Comparison of ENCODE assay signal across 26 cellular contexts in the genomic region with DNA sequence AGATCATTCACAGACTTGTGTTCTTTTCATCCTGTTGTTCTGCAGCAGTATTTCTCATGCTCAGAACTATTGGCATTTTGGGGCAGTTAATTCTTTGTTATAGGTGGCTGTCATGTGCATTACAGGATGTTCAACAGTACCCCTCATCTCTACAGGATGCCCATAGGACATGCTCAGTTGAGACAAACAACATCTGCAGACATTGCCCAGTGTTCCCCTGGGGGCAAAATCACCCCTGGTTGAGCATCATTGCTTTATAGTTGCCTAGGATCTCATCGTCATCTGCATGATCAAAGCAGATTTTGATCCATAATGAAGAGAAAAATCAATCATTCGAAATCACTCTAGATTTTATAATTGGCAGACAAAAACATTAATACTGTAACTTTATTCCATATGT.
"Had no signal": no experiment of that assay in that cellular context is flagged by ENCODE, and none has a peak within 500 bp of the region (broad histone marks: within the 10 kb centered on the region; RNA-seq: fewer than 3 reads in every experiment).

No MANE protein-coding gene starts in this region.

- ATAC-seq: activated T-cell treated with anti-CD3 and anti-CD28 coated beads, Interleukin-2, amount 50 U/mL, for 4 hours; activated T-helper 17 cell treated with anti-CD3 and anti-CD28 coated beads, Interleukin-2, amount 50 U/mL, for 72 hours; WTC11 had no signal

- H3K27ac Mint-ChIP-seq: activated CD4-positive, alpha-beta memory T cell treated with anti-CD3 and anti-CD28 coated beads for 36 hours; activated CD4-positive, alpha-beta T cell treated with anti-CD3 and anti-CD28 coated beads, Interleukin-2, amount 10 ng/mL, durations not matched to agents 7 days and 5 days; activated naive CD4-positive, alpha-beta T cell treated with anti-CD3 and anti-CD28 coated beads for 36 hours; activated naive CD8-positive, alpha-beta T cell; activated T-helper 17 cell treated with anti-CD3 and anti-CD28 coated beads, Interleukin-2, amount 50 U/mL, for 72 hours; T-helper 1 cell treated with Interleukin-12 subunit alpha and Interleukin-12 subunit beta and Interleukin-4 antibody, amounts not matched to agents 30 μg/mL and 1 μg/mL, for 36 hours; WTC11 had no signal

- H3K9me3 ChIP-seq: colonic mucosa, Peyer's patch had no signal

- H3K4me1 ChIP-seq: colonic mucosa, Peyer's patch had no signal

- H3K27me3 ChIP-seq: brain microvascular endothelial cell, cardiac muscle cell, colonic mucosa, Peyer's patch had no signal

- H3K27ac ChIP-seq: brain microvascular endothelial cell, cardiac muscle cell, colonic mucosa, Peyer's patch had no signal

- DNase-seq: activated CD4-positive, alpha-beta memory T cell treated with anti-CD3 and anti-CD28 coated beads for 36 hours; activated CD4-positive, alpha-beta T cell treated with anti-CD3 and anti-CD28 coated beads for 1 hour; activated CD4-positive, alpha-beta T cell treated with anti-CD3 and anti-CD28 coated beads, Interleukin-2, amount 10 ng/mL, durations not matched to agents 7 days and 5 days; activated CD8-positive, alpha-beta memory T cell treated with anti-CD3 and anti-CD28 coated beads for 24 hours; activated gamma-delta T cell; activated naive CD4-positive, alpha-beta T cell treated with anti-CD3 and anti-CD28 coated beads for 36 hours; activated T-cell treated with anti-CD3 and anti-CD28 coated beads, Interleukin-2, amount 50 U/mL, for 4 hours; amygdala; brain microvascular endothelial cell; colonic mucosa; Kasumi-1; NCI-H1048; NCI-H146; NCI-H187 treated with DMSO at 0.1 percent for 48 hours; NCI-H2107; NCI-H2171 treated with DMSO at 0.1 percent for 48 hours; NCI-H226; NCI-H526; OCI-M1; Peyer's patch; SHP77 treated with DMSO at 0.1 percent for 48 hours had no signal

- H3K4me3 ChIP-seq: cardiac muscle cell, colonic mucosa, Peyer's patch had no signal

- H3K27me3 Mint-ChIP-seq: activated CD4-positive, alpha-beta memory T cell treated with anti-CD3 and anti-CD28 coated beads for 36 hours; activated CD4-positive, alpha-beta T cell treated with anti-CD3 and anti-CD28 coated beads, Interleukin-2, amount 10 ng/mL, durations not matched to agents 7 days and 5 days; activated naive CD8-positive, alpha-beta T cell; activated T-helper 17 cell treated with anti-CD3 and anti-CD28 coated beads, Interleukin-2, amount 50 U/mL, for 72 hours had no signal

- H3K4me3 Mint-ChIP-seq: activated CD4-positive, alpha-beta memory T cell treated with anti-CD3 and anti-CD28 coated beads for 36 hours; activated CD4-positive, alpha-beta T cell treated with anti-CD3 and anti-CD28 coated beads, Interleukin-2, amount 10 ng/mL, durations not matched to agents 7 days and 5 days; activated naive CD4-positive, alpha-beta T cell treated with anti-CD3 and anti-CD28 coated beads for 36 hours; activated naive CD8-positive, alpha-beta T cell; activated T-cell treated with anti-CD3 and anti-CD28 coated beads, Interleukin-2, amount 50 U/mL, for 4 hours; activated T-helper 17 cell treated with anti-CD3 and anti-CD28 coated beads, Interleukin-2, amount 50 U/mL, for 72 hours; T-helper 1 cell treated with Interleukin-12 subunit alpha and Interleukin-12 subunit beta and Interleukin-4 antibody, amounts not matched to agents 30 μg/mL and 1 μg/mL, for 36 hours; WTC11 had no signal

- H3K36me3 ChIP-seq: brain microvascular endothelial cell, cardiac muscle cell, colonic mucosa, Peyer's patch had no signal

- H3K36me3 Mint-ChIP-seq: WTC11 had no signal

- H3K9me3 Mint-ChIP-seq: activated CD4-positive, alpha-beta memory T cell treated with anti-CD3 and anti-CD28 coated beads for 36 hours; activated T-cell treated with anti-CD3 and anti-CD28 coated beads, Interleukin-2, amount 50 U/mL, for 4 hours; activated T-helper 17 cell treated with anti-CD3 and anti-CD28 coated beads, Interleukin-2, amount 50 U/mL, for 72 hours; T-helper 1 cell treated with Interleukin-12 subunit alpha and Interleukin-12 subunit beta and Interleukin-4 antibody, amounts not matched to agents 30 μg/mL and 1 μg/mL, for 36 hours had no signal
